In genomic region chr1:174036204-174036603, GRCh38 we compare ENCODE assay signal across 15 cellular contexts. TPM values are rescaled to one million over a fixed set of nuclear protein-coding genes. Genes with fewer than 3 reads are reported as not detected.
DNase-seq lines count a peak whose midpoint lies in the region; ATAC-seq and TF ChIP-seq lines count a peak whose summit lies in the region.
"Had no signal": no experiment of that assay in that cellular context is flagged by ENCODE, and none has a peak within 500 bp of the region (broad histone marks: within the 10 kb centered on the region; RNA-seq: fewer than 3 reads in every experiment).

No MANE protein-coding gene starts in this region.

- H3K36me3 Mint-ChIP-seq in endothelial cell (ENCODE audit: low read depth, unreplicated experiment), result no peaks in the 10 kb centered on the region
- H3K36me3 Mint-ChIP-seq: CD8-positive, alpha-beta T cell; IgD-negative memory B cell had no signal

- TF ChIP-seq CTCF in endothelial cell (IDR thresholded peaks at IDR 0.05; ENCODE audit: unreplicated experiment) (no peak), lung (IDR thresholded peaks at IDR 0.05; ENCODE audit: control extremely low read depth, extremely low read depth) (no peak)

- peaks cover 32% of the 10 kb centered on the region for H3K4me1 Mint-ChIP-seq in endothelial cell (ENCODE audit: unreplicated experiment)
- H3K4me1 Mint-ChIP-seq: B cell, IgD-negative memory B cell had no signal

- no peaks in the 10 kb centered on the region for H3K36me3 ChIP-seq in lung (ENCODE audit: control insufficient read depth in 2 of 2, insufficient read depth in 2 of 2, low read length in 2 of 2)
- H3K36me3 ChIP-seq: BLaER1 treated with 17β-estradiol and CSF1 and Interleukin-3, amounts not matched to agents 10 nM and 100 nM; HAP-1 had no signal

- no peaks in the 10 kb centered on the region for H3K27me3 Mint-ChIP-seq in endothelial cell (ENCODE audit: unreplicated experiment)
- H3K27me3 Mint-ChIP-seq: IgD-negative memory B cell had no signal

- ATAC-seq in Right ventricle myocardium superior (ENCODE audit: poor library complexity) (peak; percentile 78), lung (ENCODE audit: insufficient read depth, low FRiP score) (peak; percentile 34), HG03439 (IDR thresholded peaks at IDR 0.05; ENCODE audit: unreplicated experiment) (no peak)
- ATAC-seq: CD8-positive, alpha-beta T cell had no signal

- H3K4me3 ChIP-seq in lung, result no peak overlapping the region
- H3K4me3 ChIP-seq: BLaER1 treated with 17β-estradiol and CSF1 and Interleukin-3, amounts not matched to agents 10 nM and 100 nM; GM23248; HAP-1 had no signal

- peak overlapping the region; percentile 96 for H3K27ac Mint-ChIP-seq in endothelial cell (ENCODE audit: unreplicated experiment)
- H3K27ac Mint-ChIP-seq: B cell; CD8-positive, alpha-beta T cell had no signal

- no peak for DNase-seq in Right ventricle myocardium superior
- no peak for DNase-seq in cardiac septum (ENCODE audit: low spot score)
- peak; percentile 39 for DNase-seq in NCI-H187 treated with DMSO at 0.1 percent for 48 hours (lab: John Stamatoyannopoulos, UW)
- no peak for DNase-seq in endothelial cell (ENCODE audit: low spot score)
- DNase-seq in lung (ENCODE audit: low spot score), result no peak
- DNase-seq in GM19238 (ENCODE audit: insufficient read length, low spot score), result no peak
- DNase-seq: Calu3; CD8-positive, alpha-beta T cell; GM23248 had no signal

- no peaks in the 10 kb centered on the region for H3K27me3 ChIP-seq in lung (ENCODE audit: control insufficient read depth, insufficient read depth)
- H3K27me3 ChIP-seq: BLaER1 treated with 17β-estradiol and CSF1 and Interleukin-3, amounts not matched to agents 10 nM and 100 nM had no signal

- H3K9me3 Mint-ChIP-seq in endothelial cell (ENCODE audit: unreplicated experiment), result no peaks in the 10 kb centered on the region
- H3K9me3 Mint-ChIP-seq: CD8-positive, alpha-beta T cell had no signal

- no peaks in the 10 kb centered on the region for H3K9me3 ChIP-seq in lung (ENCODE audit: control insufficient read depth in 2 of 2, insufficient read depth in 1 of 2, low read length in 1 of 2)
- H3K9me3 ChIP-seq: BLaER1 treated with 17β-estradiol and CSF1 and Interleukin-3, amounts not matched to agents 10 nM and 100 nM; HAP-1 had no signal

- no peaks in the 10 kb centered on the region for H3K4me1 ChIP-seq in lung (ENCODE audit: control insufficient read depth in 2 of 2, insufficient read depth in 2 of 2, low read length in 2 of 2)
- H3K4me1 ChIP-seq: HAP-1 had no signal

- H3K27ac ChIP-seq in lung (ENCODE audit: low read depth in 1 of 2, low read length in 1 of 2), result no peak overlapping the region
- H3K27ac ChIP-seq: BLaER1 treated with 17β-estradiol and CSF1 and Interleukin-3, amounts not matched to agents 10 nM and 100 nM; GM23248; HL-60 had no signal

- H3K4me3 Mint-ChIP-seq in endothelial cell (ENCODE audit: unreplicated experiment), result no peak overlapping the region
- H3K4me3 Mint-ChIP-seq: B cell; CD8-positive, alpha-beta T cell; IgD-negative memory B cell had no signal

- 80 to 86% methylated on average over 2 of the region's 2 CpGs for WGBS in lung, 2 donors

- intact Hi-C loops in Right ventricle myocardium superior (cut with DNase I), result no loop called here
- intact Hi-C loops in cardiac septum (cut with DNase I), result no loop called here

RNA-seq across cellular contexts. Expression of gene RC3H1, which starts 14.0 kb away (rescaled TPM):
- 22.6 TPM for total RNA-seq in Right ventricle myocardium superior
- total RNA-seq in cardiac septum, result 24.7 TPM
- total RNA-seq in endothelial cell (ENCODE audit: unreplicated experiment), result 56.7 TPM
- total RNA-seq in lung, result 10 to 100 TPM; 29.2 to 51.5 TPM
- 1 to 10 TPM; 3.8 to 5.1 TPM for polyA plus RNA-seq in lung
